8 cellular contexts compared by ENCODE assay signal in the genomic region with DNA sequence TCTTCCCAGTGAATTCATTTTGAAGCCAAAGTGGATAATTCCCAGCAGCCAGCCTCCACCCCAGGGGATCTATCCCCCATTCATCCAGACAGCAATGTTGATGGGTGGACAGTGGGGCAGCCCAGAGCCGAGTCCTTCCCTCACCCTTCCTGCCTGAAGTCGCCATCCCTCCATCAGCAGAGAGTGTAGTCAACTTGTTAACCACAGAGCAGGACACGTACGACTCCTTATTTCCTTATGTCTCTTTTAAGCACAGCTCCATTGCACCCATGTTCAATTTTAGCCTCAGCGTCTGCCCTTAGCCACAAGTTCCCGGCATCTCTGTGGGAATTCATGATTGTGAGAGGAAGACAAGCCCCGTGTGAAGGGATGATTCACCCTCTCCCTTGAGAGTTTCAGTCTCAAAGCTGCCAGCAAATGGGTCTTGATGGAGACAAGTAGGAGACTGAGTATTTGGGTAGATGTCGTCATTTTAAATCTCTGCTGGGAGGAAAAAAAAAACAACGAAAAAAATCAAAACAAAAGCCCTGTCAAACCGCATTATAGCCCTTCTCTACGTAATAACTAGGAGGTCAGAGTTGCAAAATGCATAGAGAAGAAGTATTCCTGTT. TPM values are rescaled to one million over a fixed set of nuclear protein-coding genes. Genes with fewer than 3 reads are reported as not detected.
DNase-seq lines count a peak whose midpoint lies in the region; FAIRE-seq and TF ChIP-seq lines count a peak whose summit lies in the region.

No MANE protein-coding gene starts in this region.

- peak; percentile 95 for DNase-seq in HT1080 (ENCODE audit: low read depth)
- peak; percentile 53 for DNase-seq in bronchial epithelial cell (ENCODE audit: low read depth)
- peak; percentile 98 for DNase-seq in non-pigmented ciliary epithelial cell (ENCODE audit: low read depth)
- no peak for DNase-seq in RWPE1 (ENCODE audit: low spot score)
- DNase-seq in NCI-H2081 (lab: John Stamatoyannopoulos, UW) = no peak
- no peak for DNase-seq in activated CD4-positive, alpha-beta T cell treated with anti-CD3 and anti-CD28 coated beads, Interleukin-2, amount 50 U/mL, for 4 hours
- DNase-seq in MM.1S = no peak

- TF ChIP-seq CTCF in bronchial epithelial cell (IDR thresholded peaks at IDR 0.05; ENCODE audit: insufficient read depth, low read length, severe bottlenecking) = no peak
- TF ChIP-seq CTCF in RWPE1 (conservative IDR thresholded peaks at IDR 0.05; ENCODE audit: low read depth) = no peak
- no peak for TF ChIP-seq CTCF in MM.1S (IDR thresholded peaks at IDR 0.05; ENCODE audit: low read length)

- H3K27me3 ChIP-seq in BLaER1 = no peaks in the 10 kb centered on the region
- no peaks in the 10 kb centered on the region for H3K27me3 ChIP-seq in bronchial epithelial cell (ENCODE audit: control insufficient read depth, insufficient read depth, low read length)
- no peaks in the 10 kb centered on the region for H3K27me3 ChIP-seq in MM.1S (replicated peaks; ENCODE audit: insufficient read depth, low read length)

- H3K9ac ChIP-seq in BLaER1 (peak overlapping the region; percentile 11; the same call in 1 of the 2 replicates), MM.1S (ENCODE audit: low read length) (no peak overlapping the region)

- H3K79me2 ChIP-seq in MM.1S (ENCODE audit: low read length) = no peaks in the 10 kb centered on the region

- H3K9me3 ChIP-seq in BLaER1 (no peaks in the 10 kb centered on the region; the same call in 1 of the 2 replicates), MM.1S (replicated peaks; ENCODE audit: insufficient read depth, low read length) (no peaks in the 10 kb centered on the region)

- H3K27ac ChIP-seq in BLaER1 (no peak overlapping the region; the same call in 1 of the 2 replicates), RWPE1 (no peak overlapping the region), MM.1S (ENCODE audit: low read length) (no peak overlapping the region)

- peaks cover 56% of the 10 kb centered on the region for H3K4me1 ChIP-seq in BLaER1
- 0 out of 2 replicates have a peak, but pooled peaks cover 5% of the 10 kb centered on the region for H3K4me1 ChIP-seq in MM.1S (ENCODE audit: low read length)

- H3F3A ChIP-seq in MM.1S (ENCODE audit: insufficient read depth, low read length) = no peaks in the 10 kb centered on the region

- CTCF ChIA-PET in RWPE1 (lab: Yijun Ruan, JAX) = no interaction called here

- no peaks in the 10 kb centered on the region for H3K36me3 ChIP-seq in BLaER1
- no peaks in the 10 kb centered on the region for H3K36me3 ChIP-seq in bronchial epithelial cell (ENCODE audit: control insufficient read depth, insufficient read depth, low read length)
- no peaks in the 10 kb centered on the region for H3K36me3 ChIP-seq in MM.1S (replicated peaks; ENCODE audit: insufficient read depth, low read length)

- H3K4me3 ChIP-seq in BLaER1 = no peak overlapping the region
- no peak overlapping the region for H3K4me3 ChIP-seq in bronchial epithelial cell (ENCODE audit: low read depth, low read length)
- H3K4me3 ChIP-seq in MM.1S (ENCODE audit: low read length) = no peak overlapping the region

- POLR2A ChIA-PET in RWPE1 (lab: Yijun Ruan, JAX; ENCODE audit: low non-redundant PET) = no interaction called here

- H4K20me1 ChIP-seq in BLaER1 (no peaks in the 10 kb centered on the region), MM.1S (ENCODE audit: insufficient read depth, low read length) (no peaks in the 10 kb centered on the region)

- FAIRE-seq in bronchial epithelial cell (lab: Jason Lieb, UNC) = no peak

- H3K9me2 ChIP-seq in MM.1S (replicated peaks; ENCODE audit: insufficient read depth, low read length) = no peaks in the 10 kb centered on the region

- H3K4me2 ChIP-seq in BLaER1 = peak overlapping the region; percentile 67
- H3K4me2 ChIP-seq in MM.1S (ENCODE audit: low read depth, low read length) = no peak overlapping the region

- no peak overlapping the region for H2AFZ ChIP-seq in MM.1S (ENCODE audit: low read length)

RNA-seq across cellular contexts. Expression of a gene that starts 58.3 kb away (rescaled TPM):
- total RNA-seq in HT1080 (2014; rRNA removed; shearing (Covaris generic)) = not detected in 2 replicates
- polyA plus RNA-seq in HT1080 (2015; cell fraction: cytosol; rRNA removed) = not detected in 2 replicates
- not detected in 2 replicates for polyA plus RNA-seq in HT1080 (2015; cell fraction: nucleus; rRNA removed)
- 0.53 TPM in 1 of 2 replicates, not detected in the other for total RNA-seq in bronchial epithelial cell

Comparison
In these comparisons a context has a peak if more than half of its experiments do, and no peak if none do; other contexts are left out.
1. DNase-seq: peak in HT1080 (single experiment), bronchial epithelial cell (single experiment) and non-pigmented ciliary epithelial cell (single experiment); none in RWPE1 (single experiment), NCI-H2081 (0 of 2), activated CD4-positive, alpha-beta T cell treated with anti-CD3 and anti-CD28 coated beads, Interleukin-2, amount 50 U/mL, for 4 hours (0 of 2) and MM.1S (single experiment).